Comparison of ENCODE assay signal across 15 cellular contexts in the genomic region with DNA sequence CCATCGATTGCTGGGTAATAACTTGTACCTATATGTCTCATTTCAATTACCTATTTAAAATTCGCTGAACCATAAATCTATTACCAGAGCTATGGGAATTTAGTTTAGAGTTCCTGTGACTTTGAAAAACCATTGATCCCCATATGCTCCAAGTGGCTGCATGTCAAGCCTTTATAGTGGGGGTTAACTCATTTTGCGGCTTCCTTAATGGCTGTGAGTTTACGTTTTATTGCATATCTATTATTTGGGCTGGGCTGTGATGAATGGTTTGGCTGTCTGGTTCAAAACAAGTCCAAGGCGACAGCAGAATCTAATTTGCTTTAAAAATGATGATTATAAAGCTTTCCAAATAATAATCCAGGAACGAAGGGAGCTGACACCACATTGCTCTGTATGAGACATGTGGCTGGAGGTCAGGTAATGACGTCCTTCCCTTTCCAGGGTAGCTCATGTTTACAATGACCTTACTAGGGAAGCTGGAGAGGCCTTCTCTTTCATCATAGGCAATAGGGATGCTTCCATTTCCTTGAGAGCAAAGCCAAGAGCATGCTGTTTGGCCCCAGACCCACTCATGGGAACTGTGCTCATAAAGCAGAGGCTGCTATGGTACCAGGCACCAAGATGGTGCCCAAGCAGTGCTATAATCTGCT.
A peak's percentile ranks its signal among the peaks of the same experiment; 100 is the strongest.
DNase-seq lines count a peak whose midpoint lies in the region; ATAC-seq and TF ChIP-seq lines count a peak whose summit lies in the region.
"Had no signal": no experiment of that assay in that cellular context is flagged by ENCODE, and none has a peak within 500 bp of the region (broad histone marks: within the 10 kb centered on the region; RNA-seq: fewer than 3 reads in every experiment).

No MANE protein-coding gene starts in this region.

- H3K27me3 Mint-ChIP-seq in GM23338 (ENCODE audit: insufficient read depth, low read depth, poor library complexity) (peaks cover 3% of the 10 kb centered on the region), neural progenitor cell (ENCODE audit: insufficient read depth, low read depth) (no peaks in the 10 kb centered on the region)

- TF ChIP-seq CTCF in KMS-11 (conservative IDR thresholded peaks at IDR 0.05; ENCODE audit: low read depth, low read length) (no peak), fibroblast of villous mesenchyme (IDR thresholded peaks at IDR 0.05; ENCODE audit: insufficient read depth, low read depth, low read length) (no peak), GM23338 (conservative IDR thresholded peaks at IDR 0.05; ENCODE audit: low read depth in 2 of 2) (no peak), neural progenitor cell (IDR thresholded peaks at IDR 0.05) (no peak)

- no peaks in the 10 kb centered on the region for H3K27me3 ChIP-seq in BLaER1
- H3K27me3 ChIP-seq in KMS-11 (ENCODE audit: insufficient read depth, low read depth), result no peaks in the 10 kb centered on the region
- no peaks in the 10 kb centered on the region for H3K27me3 ChIP-seq in GM23338 (ENCODE audit: insufficient read depth)
- no peaks in the 10 kb centered on the region for H3K27me3 ChIP-seq in neural progenitor cell

- no peak overlapping the region for H3K27ac ChIP-seq in BLaER1
- no peak overlapping the region for H3K27ac ChIP-seq in KMS-11
- H3K27ac ChIP-seq in GM23338 (ENCODE audit: low read depth), result no peak overlapping the region
- no peak overlapping the region for H3K27ac ChIP-seq in neural progenitor cell
- H3K27ac ChIP-seq: 22Rv1, A549 had no signal

- DNase-seq in dermis blood vessel endothelial cell, result peak; percentile 10
- DNase-seq in fibroblast of villous mesenchyme (ENCODE audit: low read depth), result peak; percentile 25
- DNase-seq in GM23338 (ENCODE audit: low spot score), result no peak
- no peak for DNase-seq in DMS153 treated with DMSO at 0.1 percent for 48 hours (lab: John Stamatoyannopoulos, UW; ENCODE audit: unreplicated experiment)
- DNase-seq in neural progenitor cell (ENCODE audit: low spot score), result no peak
- DNase-seq: AML-193; Calu3; CD8-positive, alpha-beta T cell; DMS53 had no signal

- H3K9me2 ChIP-seq in GM23338 (ENCODE audit: insufficient read depth), result no peaks in the 10 kb centered on the region

- H3K9ac ChIP-seq in BLaER1, result no peak overlapping the region
- no peak overlapping the region for H3K9ac ChIP-seq in KMS-11
- H3K9ac ChIP-seq in neural progenitor cell, result no peak overlapping the region

- H3K27ac Mint-ChIP-seq in GM23338, result no peak overlapping the region
- no peak overlapping the region for H3K27ac Mint-ChIP-seq in neural progenitor cell
- H3K27ac Mint-ChIP-seq: CD8-positive, alpha-beta T cell had no signal

- H3K4me1 Mint-ChIP-seq in GM23338 (no peaks in the 10 kb centered on the region), neural progenitor cell (peaks cover 5% of the 10 kb centered on the region)

- H4K20me1 ChIP-seq in BLaER1, result no peaks in the 10 kb centered on the region
- no peaks in the 10 kb centered on the region for H4K20me1 ChIP-seq in KMS-11 (ENCODE audit: insufficient read depth)
- H4K20me1 ChIP-seq in GM23338 (replicated peaks; ENCODE audit: insufficient read depth), result no peaks in the 10 kb centered on the region
- no peaks in the 10 kb centered on the region for H4K20me1 ChIP-seq in neural progenitor cell (ENCODE audit: low read depth)

- no peak overlapping the region for H3K4me3 Mint-ChIP-seq in GM23338
- no peak overlapping the region for H3K4me3 Mint-ChIP-seq in neural progenitor cell
- H3K4me3 Mint-ChIP-seq: CD8-positive, alpha-beta T cell had no signal

- no peaks in the 10 kb centered on the region for H3K79me2 ChIP-seq in KMS-11 (ENCODE audit: insufficient read depth, low read depth)
- no peaks in the 10 kb centered on the region for H3K79me2 ChIP-seq in GM23338 (replicated peaks; ENCODE audit: insufficient read depth)
- no peaks in the 10 kb centered on the region for H3K79me2 ChIP-seq in neural progenitor cell (ENCODE audit: low read depth)

- H3K4me3 ChIP-seq in BLaER1, result no peak overlapping the region
- no peak overlapping the region for H3K4me3 ChIP-seq in KMS-11 (IDR thresholded peaks at IDR 0.05; ENCODE audit: insufficient read depth, low read depth, low read length)
- H3K4me3 ChIP-seq in fibroblast of villous mesenchyme (ENCODE audit: low read depth, low read length), result no peak overlapping the region
- no peak overlapping the region for H3K4me3 ChIP-seq in GM23338
- no peak overlapping the region for H3K4me3 ChIP-seq in neural progenitor cell
- H3K4me3 ChIP-seq: A549, HAP-1 had no signal

- H3K9me3 Mint-ChIP-seq in GM23338 (no peaks in the 10 kb centered on the region), neural progenitor cell (no peaks in the 10 kb centered on the region)
- H3K9me3 Mint-ChIP-seq: CD8-positive, alpha-beta T cell had no signal

- H3F3A ChIP-seq in GM23338 (replicated peaks; ENCODE audit: low read depth) (no peaks in the 10 kb centered on the region), neural progenitor cell (ENCODE audit: low read depth) (no peaks in the 10 kb centered on the region)

- peak overlapping the region; percentile 78 for H3K4me2 ChIP-seq in BLaER1
- H3K4me2 ChIP-seq in KMS-11, result peak overlapping the region; percentile 66; the same call in 1 of the 2 replicates
- H3K4me2 ChIP-seq in GM23338, result no peak overlapping the region
- H3K4me2 ChIP-seq in neural progenitor cell, result no peak overlapping the region
- H3K4me2 ChIP-seq: A549 had no signal

- H3K9me3 ChIP-seq in BLaER1 (no peaks in the 10 kb centered on the region), neural progenitor cell (ENCODE audit: low read depth) (no peaks in the 10 kb centered on the region)
- H3K9me3 ChIP-seq: A549, HAP-1 had no signal

- H3K4me1 ChIP-seq in BLaER1 (peaks cover 54% of the 10 kb centered on the region), KMS-11 (ENCODE audit: low read depth, poor library complexity, severe bottlenecking) (peaks cover 53% of the 10 kb centered on the region), GM23338 (ENCODE audit: insufficient read depth) (no peaks in the 10 kb centered on the region), neural progenitor cell (no peaks in the 10 kb centered on the region)
- H3K4me1 ChIP-seq: A549, HAP-1 had no signal

- no peaks in the 10 kb centered on the region for H3K36me3 Mint-ChIP-seq in GM23338 (ENCODE audit: low read depth)
- H3K36me3 Mint-ChIP-seq in neural progenitor cell, result no peaks in the 10 kb centered on the region
- H3K36me3 Mint-ChIP-seq: CD8-positive, alpha-beta T cell had no signal

- H3K36me3 ChIP-seq in BLaER1 (no peaks in the 10 kb centered on the region), KMS-11 (ENCODE audit: insufficient read depth) (no peaks in the 10 kb centered on the region), GM23338 (ENCODE audit: insufficient read depth) (no peaks in the 10 kb centered on the region), neural progenitor cell (no peaks in the 10 kb centered on the region)
- H3K36me3 ChIP-seq: HAP-1 had no signal

- ATAC-seq in GM23338 (no peak), HG03139 (IDR thresholded peaks at IDR 0.05; ENCODE audit: unreplicated experiment) (no peak)
- ATAC-seq: A549; CD8-positive, alpha-beta T cell had no signal

- H2AFZ ChIP-seq in KMS-11 (ENCODE audit: low read depth), result no peak overlapping the region
- no peak overlapping the region for H2AFZ ChIP-seq in GM23338
- no peak overlapping the region for H2AFZ ChIP-seq in neural progenitor cell (replicated peaks)

TF ChIP-seq in GM23338, 12 proteins besides CTCF, POLR2A, EP300 and RAD21 (continues in another document):
- TF ChIP-seq EZH2 (IDR thresholded peaks at IDR 0.05; ENCODE audit: low read depth, unreplicated experiment) (no peak), STAT1 (IDR thresholded peaks at IDR 0.05; ENCODE audit: unreplicated experiment) (no peak), JUNB (IDR thresholded peaks at IDR 0.05; ENCODE audit: unreplicated experiment) (no peak), CREB1 (CRISPR knock-in tag; IDR thresholded peaks at IDR 0.05; ENCODE audit: low read depth) (no peak)
- TF ChIP-seq, protein P1, sequence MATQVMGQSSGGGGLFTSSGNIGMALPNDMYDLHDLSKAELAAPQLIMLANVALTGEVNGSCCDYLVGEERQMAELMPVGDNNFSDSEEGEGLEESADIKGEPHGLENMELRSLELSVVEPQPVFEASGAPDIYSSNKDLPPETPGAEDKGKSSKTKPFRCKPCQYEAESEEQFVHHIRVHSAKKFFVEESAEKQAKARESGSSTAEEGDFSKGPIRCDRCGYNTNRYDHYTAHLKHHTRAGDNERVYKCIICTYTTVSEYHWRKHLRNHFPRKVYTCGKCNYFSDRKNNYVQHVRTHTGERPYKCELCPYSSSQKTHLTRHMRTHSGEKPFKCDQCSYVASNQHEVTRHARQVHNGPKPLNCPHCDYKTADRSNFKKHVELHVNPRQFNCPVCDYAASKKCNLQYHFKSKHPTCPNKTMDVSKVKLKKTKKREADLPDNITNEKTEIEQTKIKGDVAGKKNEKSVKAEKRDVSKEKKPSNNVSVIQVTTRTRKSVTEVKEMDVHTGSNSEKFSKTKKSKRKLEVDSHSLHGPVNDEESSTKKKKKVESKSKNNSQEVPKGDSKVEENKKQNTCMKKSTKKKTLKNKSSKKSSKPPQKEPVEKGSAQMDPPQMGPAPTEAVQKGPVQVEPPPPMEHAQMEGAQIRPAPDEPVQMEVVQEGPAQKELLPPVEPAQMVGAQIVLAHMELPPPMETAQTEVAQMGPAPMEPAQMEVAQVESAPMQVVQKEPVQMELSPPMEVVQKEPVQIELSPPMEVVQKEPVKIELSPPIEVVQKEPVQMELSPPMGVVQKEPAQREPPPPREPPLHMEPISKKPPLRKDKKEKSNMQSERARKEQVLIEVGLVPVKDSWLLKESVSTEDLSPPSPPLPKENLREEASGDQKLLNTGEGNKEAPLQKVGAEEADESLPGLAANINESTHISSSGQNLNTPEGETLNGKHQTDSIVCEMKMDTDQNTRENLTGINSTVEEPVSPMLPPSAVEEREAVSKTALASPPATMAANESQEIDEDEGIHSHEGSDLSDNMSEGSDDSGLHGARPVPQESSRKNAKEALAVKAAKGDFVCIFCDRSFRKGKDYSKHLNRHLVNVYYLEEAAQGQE (IDR thresholded peaks at IDR 0.05; ENCODE audit: unreplicated experiment), result no peak
- TF ChIP-seq, protein P2, sequence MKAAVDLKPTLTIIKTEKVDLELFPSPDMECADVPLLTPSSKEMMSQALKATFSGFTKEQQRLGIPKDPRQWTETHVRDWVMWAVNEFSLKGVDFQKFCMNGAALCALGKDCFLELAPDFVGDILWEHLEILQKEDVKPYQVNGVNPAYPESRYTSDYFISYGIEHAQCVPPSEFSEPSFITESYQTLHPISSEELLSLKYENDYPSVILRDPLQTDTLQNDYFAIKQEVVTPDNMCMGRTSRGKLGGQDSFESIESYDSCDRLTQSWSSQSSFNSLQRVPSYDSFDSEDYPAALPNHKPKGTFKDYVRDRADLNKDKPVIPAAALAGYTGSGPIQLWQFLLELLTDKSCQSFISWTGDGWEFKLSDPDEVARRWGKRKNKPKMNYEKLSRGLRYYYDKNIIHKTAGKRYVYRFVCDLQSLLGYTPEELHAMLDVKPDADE (IDR thresholded peaks at IDR 0.05), result no peak

Comparison
In these comparisons a context has a peak if more than half of its experiments do, and no peak if none do; other contexts are left out.
1. H3K4me2 ChIP-seq: peak in BLaER1 (single experiment) and KMS-11 (single experiment); none in GM23338 (single experiment) and neural progenitor cell (single experiment).
2. DNase-seq: peak in dermis blood vessel endothelial cell (single experiment) and fibroblast of villous mesenchyme (single experiment); none in GM23338 (single experiment), DMS153 treated with DMSO at 0.1 percent for 48 hours (single experiment) and neural progenitor cell (single experiment).